ENCODE assay signal across 1 cellular context in the genomic region with DNA sequence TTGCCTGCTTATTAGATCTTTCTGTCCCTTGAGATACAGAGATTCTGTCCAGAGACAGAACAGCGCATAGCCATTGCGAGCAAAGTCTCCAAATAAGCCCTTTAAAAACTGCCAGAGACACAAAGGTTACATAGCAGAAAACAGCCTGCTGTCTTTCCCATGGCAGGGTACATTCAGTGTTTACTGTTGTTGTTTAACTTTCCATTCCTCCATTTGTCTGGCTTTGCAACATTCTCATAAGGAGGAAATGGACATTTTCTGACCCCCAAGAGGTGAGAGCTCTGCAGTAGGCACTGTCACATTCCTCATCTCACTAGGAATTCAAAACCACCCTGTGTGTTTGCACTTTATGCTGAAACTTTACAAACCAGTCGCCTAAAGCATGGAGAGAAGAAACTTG.
TF ChIP-seq lines count a peak whose summit lies in the region.

No MANE protein-coding gene starts in this region.

TF ChIP-seq in WTC11, 78 proteins besides CTCF, POLR2A, EP300 and RAD21 (continued from another document):
- TF ChIP-seq, protein P1, sequence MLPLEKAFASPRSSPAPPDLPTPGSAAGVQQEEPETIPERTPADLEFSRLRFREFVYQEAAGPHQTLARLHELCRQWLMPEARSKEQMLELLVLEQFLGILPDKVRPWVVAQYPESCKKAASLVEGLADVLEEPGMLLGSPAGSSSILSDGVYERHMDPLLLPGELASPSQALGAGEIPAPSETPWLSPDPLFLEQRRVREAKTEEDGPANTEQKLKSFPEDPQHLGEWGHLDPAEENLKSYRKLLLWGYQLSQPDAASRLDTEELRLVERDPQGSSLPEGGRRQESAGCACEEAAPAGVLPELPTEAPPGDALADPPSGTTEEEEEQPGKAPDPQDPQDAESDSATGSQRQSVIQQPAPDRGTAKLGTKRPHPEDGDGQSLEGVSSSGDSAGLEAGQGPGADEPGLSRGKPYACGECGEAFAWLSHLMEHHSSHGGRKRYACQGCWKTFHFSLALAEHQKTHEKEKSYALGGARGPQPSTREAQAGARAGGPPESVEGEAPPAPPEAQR (CRISPR knock-in tag; IDR thresholded peaks at IDR 0.05) = no peak
- TF ChIP-seq SP1 (CRISPR knock-in tag; conservative IDR thresholded peaks at IDR 0.05) (no peak), MXD4 (CRISPR knock-in tag; IDR thresholded peaks at IDR 0.05; ENCODE audit: borderline replicate concordance) (no peak), SOX15 (CRISPR knock-in tag; IDR thresholded peaks at IDR 0.05) (no peak)
- TF ChIP-seq, protein P2, sequence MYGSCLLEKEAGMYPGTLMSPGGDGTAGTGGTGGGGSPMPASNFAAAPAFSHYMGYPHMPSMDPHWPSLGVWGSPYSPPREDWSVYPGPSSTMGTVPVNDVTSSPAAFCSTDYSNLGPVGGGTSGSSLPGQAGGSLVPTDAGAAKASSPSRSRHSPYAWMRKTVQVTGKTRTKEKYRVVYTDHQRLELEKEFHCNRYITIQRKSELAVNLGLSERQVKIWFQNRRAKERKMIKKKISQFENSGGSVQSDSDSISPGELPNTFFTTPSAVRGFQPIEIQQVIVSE (CRISPR knock-in tag; IDR thresholded peaks at IDR 0.05; ENCODE audit: borderline replicate concordance) = no peak
